Comparison of ENCODE assay signal across 1 cellular context in the genomic region with DNA sequence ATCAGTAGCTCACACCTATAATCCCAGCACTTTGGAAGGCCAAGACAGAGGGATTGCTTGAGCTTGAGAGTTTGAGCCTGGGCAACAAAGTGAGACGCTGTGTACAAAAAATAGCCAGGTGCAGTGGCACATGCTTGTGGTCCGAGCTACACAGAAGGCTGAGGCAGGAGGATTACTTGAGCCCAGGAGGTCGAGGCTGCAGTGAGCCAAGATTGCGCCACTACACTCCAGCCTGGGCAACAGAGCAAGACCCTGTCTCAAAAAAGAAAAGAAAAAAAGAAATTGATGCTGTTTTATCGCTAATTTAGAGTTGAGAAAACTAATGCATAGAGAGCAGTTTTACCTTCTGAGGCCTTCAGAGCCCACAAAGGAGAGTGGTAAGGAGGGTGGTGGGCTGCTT.
A peak's percentile ranks its signal among the peaks of the same experiment; 100 is the strongest.
TF ChIP-seq lines count a peak whose summit lies in the region.

No MANE protein-coding gene starts in this region.

TF ChIP-seq in K562, 482 proteins besides CTCF, POLR2A, EP300 and RAD21:
- peak; percentile 9; the same call in 1 of the 2 replicates for TF ChIP-seq ZNF121 (CRISPR knock-in tag; conservative IDR thresholded peaks at IDR 0.05)
- TF ChIP-seq CEBPB (tag; IDR thresholded peaks at IDR 0.05), result peak; percentile 33
